17 cellular contexts compared by ENCODE assay signal in genomic region chr14:52877628-52878027, GRCh38.
DNase-seq lines count a peak whose midpoint lies in the region; ATAC-seq and TF ChIP-seq lines count a peak whose summit lies in the region.
"Had no signal": no experiment of that assay in that cellular context is flagged by ENCODE, and none has a peak within 500 bp of the region (broad histone marks: within the 10 kb centered on the region; RNA-seq: fewer than 3 reads in every experiment).

No MANE protein-coding gene starts in this region.

- H3K4me3 ChIP-seq in IMR-90 (ENCODE audit: insufficient read depth, low read depth, low read length) (no peak overlapping the region), right atrium auricular region (no peak overlapping the region), tibial artery (no peak overlapping the region)
- H3K4me3 ChIP-seq: SJSA1 had no signal

- H2BK20ac ChIP-seq in IMR-90 (ENCODE audit: low read depth, low read length) = no peak overlapping the region

- no peak overlapping the region for H3K14ac ChIP-seq in IMR-90 (replicated peaks; ENCODE audit: low read depth, low read length)

- H3K9ac ChIP-seq in IMR-90 (ENCODE audit: low read depth, low read length) = no peak overlapping the region

- no peak overlapping the region for H2BK120ac ChIP-seq in IMR-90 (ENCODE audit: low read depth, low read length)

- in situ Hi-C loops in IMR-90 (cut with MboI; ENCODE audit: low sequenced_read_pairs) = no loop called here

- H3K9me3 ChIP-seq in IMR-90 (ENCODE audit: control insufficient read depth, insufficient read depth, low read length) = no peaks in the 10 kb centered on the region
- no peaks in the 10 kb centered on the region for H3K9me3 ChIP-seq in right atrium auricular region
- no peaks in the 10 kb centered on the region for H3K9me3 ChIP-seq in tibial artery
- H3K9me3 ChIP-seq: SJSA1 had no signal

- peaks cover 35% of the 10 kb centered on the region for H3K36me3 ChIP-seq in IMR-90 (ENCODE audit: control insufficient read depth, insufficient read depth, low read length)
- peaks cover 70% of the 10 kb centered on the region for H3K36me3 ChIP-seq in right atrium auricular region
- peaks cover 25 to 32% (median 25%) of the 10 kb centered on the region in 3 donors for H3K36me3 ChIP-seq in tibial artery

- no peak for TF ChIP-seq RAD21 in IMR-90 (IDR thresholded peaks at IDR 0.05; ENCODE audit: low read length)

- no CpG with 5 or more reads among the region's 2 CpGs for WGBS in IMR-90 (ENCODE audit: extremely low coverage in 2 of 2, insufficient read length in 1 of 2), 2 experiments

- peak; percentile 72 for DNase-seq in IMR-90
- DNase-seq in dedifferentiated amniotic fluid mesenchymal stem cell (ENCODE audit: extremely low spot score) = peak; percentile 71
- DNase-seq in right atrium auricular region (ENCODE audit: low spot score) = no peak
- no peak for DNase-seq in tibial artery
- DNase-seq in NK-92 treated with Interleukin-12 subunit alpha and Interleukin-12 subunit beta, amount 100 ng/mL, for 24 hours (lab: John Stamatoyannopoulos, UW) = no peak
- DNase-seq in kidney tubule cell (ENCODE audit: low spot score) = no peak
- DNase-seq in NCI-H2196 (lab: John Stamatoyannopoulos, UW; ENCODE audit: unreplicated experiment) = no peak
- DNase-seq: activated CD4-positive, alpha-beta T cell treated with anti-CD3 and anti-CD28 coated beads, Interleukin-2, amount 10 ng/mL, durations not matched to agents 7 days and 5 days; activated naive CD8-positive, alpha-beta T cell treated with anti-CD3 and anti-CD28 coated beads, Interleukin-2, amount 10 ng/mL, durations not matched to agents 7 days and 5 days; activated T-cell treated with anti-CD3 and anti-CD28 coated beads, Interleukin-2, amount 50 U/mL, for 4 hours; DMS79; Karpas-422; naive thymus-derived CD8-positive, alpha-beta T cell; NCI-H1694; NCI-H446 treated with DMSO at 0.1 percent for 48 hours; substantia nigra had no signal

- peak overlapping the region; percentile 85 for H2BK5ac ChIP-seq in IMR-90 (ENCODE audit: low read depth, low read length, poor library complexity, severe bottlenecking)

- H3K79me1 ChIP-seq in IMR-90 (ENCODE audit: low read depth in 1 of 2, low read length in 2 of 2) = peaks cover 20 to 56% of the 10 kb centered on the region in 2 experiments

- intact Hi-C loops in IMR-90 (cut with micrococcal nuclease) = loop anchor here (5.0 kb wide), 2 partner anchors 45 to 70 kb away; no protein-coding TSS in a partner anchor
- intact Hi-C loops in tibial artery (cut with DNase I; ENCODE audit: low total_unique reads) = no loop called here

- H3K18ac ChIP-seq in IMR-90 (ENCODE audit: low read depth, low read length) = peak overlapping the region; percentile 59; the same call in 1 of the 2 replicates

- H3K9me1 ChIP-seq in IMR-90 (ENCODE audit: insufficient read depth, low read length) = peaks cover 5% of the 10 kb centered on the region; the same call in 1 of the 2 replicates

- no peak overlapping the region for H4K8ac ChIP-seq in IMR-90 (ENCODE audit: low read depth in 2 of 2, low read length in 2 of 2)

- no peak overlapping the region for H3K56ac ChIP-seq in IMR-90 (ENCODE audit: extremely low read depth, insufficient read depth, low read length)

- POLR2A ChIA-PET in IMR-90 (lab: Charles Lee; ENCODE audit: unreplicated experiment) = no interaction called here

- H4K20me1 ChIP-seq in IMR-90 (ENCODE audit: insufficient read depth, low read length) = peaks cover 7% of the 10 kb centered on the region; the same call in 1 of the 2 replicates

- H3K23ac ChIP-seq in IMR-90 (ENCODE audit: low read depth, low read length) = no peak overlapping the region

- CTCF ChIA-PET in IMR-90 (lab: Yijun Ruan, JAX) = no interaction called here

- ATAC-seq in IMR-90 (ENCODE audit: low read depth) = no peak
- ATAC-seq: activated T-cell treated with anti-CD3 and anti-CD28 coated beads, Interleukin-2, amount 50 U/mL, for 4 hours; naive thymus-derived CD8-positive, alpha-beta T cell had no signal

- H4K91ac ChIP-seq in IMR-90 (ENCODE audit: insufficient read depth, low read depth, low read length) = no peak overlapping the region

- no peak overlapping the region for H2AK9ac ChIP-seq in IMR-90 (replicated peaks; ENCODE audit: low read depth, low read length, poor library complexity)

- H2AK5ac ChIP-seq in IMR-90 (ENCODE audit: low read depth, low read length) = no peak overlapping the region

- no peak overlapping the region for H4K5ac ChIP-seq in IMR-90 (ENCODE audit: low read depth, low read length)

- H3K27ac ChIP-seq in IMR-90 (ENCODE audit: insufficient read depth, low read length) (no peak overlapping the region), right atrium auricular region (peak overlapping the region; percentile 9 to 58), tibial artery (peak overlapping the region; percentile 43 to 70)

- no peak overlapping the region for H3K4ac ChIP-seq in IMR-90 (ENCODE audit: low read depth, low read length)

- H2AFZ ChIP-seq in IMR-90 (replicated peaks; ENCODE audit: low read length, poor library complexity) = no peak overlapping the region

- BruUV-seq in IMR-90 (replicated peaks; lab: Mats Ljungman, UMichigan) = no TSS peak

- peaks cover 16% of the 10 kb centered on the region for H3K4me1 ChIP-seq in IMR-90 (ENCODE audit: control insufficient read depth, insufficient read depth, low read length)
- peaks cover 0 to 33% of the 10 kb centered on the region in 2 donors for H3K4me1 ChIP-seq in right atrium auricular region
- peaks cover 0 to 93% (median 37%) of the 10 kb centered on the region in 4 donors for H3K4me1 ChIP-seq in tibial artery

- no peak for TF ChIP-seq POLR2A in IMR-90 (IDR thresholded peaks at IDR 0.05; ENCODE audit: low read depth, low read length)

- H3K27me3 ChIP-seq in IMR-90 (ENCODE audit: control insufficient read depth, insufficient read depth, low read length) (no peaks in the 10 kb centered on the region), right atrium auricular region (no peaks in the 10 kb centered on the region), tibial artery (no peaks in the 10 kb centered on the region)
- H3K27me3 ChIP-seq: SJSA1 had no signal

- H3K4me2 ChIP-seq in IMR-90 (ENCODE audit: low read depth, low read length) = peak overlapping the region; percentile 51; the same call in 1 of the 2 replicates

- H2BK15ac ChIP-seq in IMR-90 (ENCODE audit: low read depth, low read length) = no peak overlapping the region

- dilution Hi-C loops in IMR-90 (cut with HindIII; ENCODE audit: low sequenced_read_pairs, unreplicated experiment) = no loop called here

- no peak for TF ChIP-seq CTCF in IMR-90 (conservative IDR thresholded peaks at IDR 0.05; ENCODE audit: low read depth, low read length)
- no peak for TF ChIP-seq CTCF in right atrium auricular region (IDR thresholded peaks at IDR 0.05)
- TF ChIP-seq CTCF in tibial artery (IDR thresholded peaks at IDR 0.05) = no peak

TF ChIP-seq in IMR-90, 13 proteins besides CTCF, POLR2A, EP300 and RAD21:
- TF ChIP-seq CEBPB (IDR thresholded peaks at IDR 0.05; ENCODE audit: low read depth, low read length) = no peak

Comparison
In these comparisons a context has a peak if more than half of its experiments do, and no peak if none do; other contexts are left out.
1. DNase-seq: peak in IMR-90 (single experiment) and dedifferentiated amniotic fluid mesenchymal stem cell (single experiment); none in right atrium auricular region (single experiment), tibial artery (0 of 2), NK-92 treated with Interleukin-12 subunit alpha and Interleukin-12 subunit beta, amount 100 ng/mL, for 24 hours (single experiment), kidney tubule cell (single experiment) and NCI-H2196 (single experiment).